25 cellular contexts compared by ENCODE assay signal in the genomic region with DNA sequence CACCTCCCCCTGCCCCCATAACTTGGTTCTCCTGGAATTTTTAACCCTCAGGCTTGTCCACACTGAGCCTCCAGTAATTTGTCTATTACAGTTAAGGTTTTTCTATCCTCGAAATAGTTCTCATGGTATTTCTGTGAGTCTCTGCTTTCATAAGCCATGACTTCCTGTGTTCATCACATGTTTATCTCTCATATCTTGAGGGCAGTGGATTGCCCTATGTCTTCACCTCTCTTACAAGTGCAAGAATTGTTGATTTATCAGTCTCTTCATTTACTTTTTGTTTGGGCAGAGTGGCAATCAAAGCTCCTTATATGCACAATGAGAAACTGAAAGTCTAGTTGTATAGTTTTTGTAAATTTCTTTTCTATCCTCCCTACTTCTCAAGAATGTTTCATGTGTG.
DNase-seq lines count a peak whose midpoint lies in the region; ATAC-seq and TF ChIP-seq lines count a peak whose summit lies in the region.
"Had no signal": no experiment of that assay in that cellular context is flagged by ENCODE, and none has a peak within 500 bp of the region (broad histone marks: within the 10 kb centered on the region; RNA-seq: fewer than 3 reads in every experiment).

No MANE protein-coding gene starts in this region.

- no peak overlapping the region for H3K4me3 Mint-ChIP-seq in CD8-positive, alpha-beta T cell
- no peak overlapping the region for H3K4me3 Mint-ChIP-seq in T-cell
- H3K4me3 Mint-ChIP-seq: activated T-cell treated with anti-CD3 and anti-CD28 coated beads, Interleukin-2, amount 50 U/mL, for 4 hours; B cell had no signal

- TF ChIP-seq CTCF in CD8-positive, alpha-beta T cell (IDR thresholded peaks at IDR 0.05), result no peak

- no peak overlapping the region for H3K4me3 ChIP-seq in CD8-positive, alpha-beta T cell (ENCODE audit: low read depth, low read length)
- H3K4me3 ChIP-seq in mesendoderm (ENCODE audit: low read length), result no peak overlapping the region
- H3K4me3 ChIP-seq: adrenal gland, HAP-1, K562, lung, psoas muscle, suprapubic skin had no signal

- H2BK120ac ChIP-seq in mesendoderm (ENCODE audit: low read depth, low read length), result no peak overlapping the region

- H3K18ac ChIP-seq in mesendoderm (ENCODE audit: low read length), result no peak overlapping the region

- no CpG with 5 or more reads among the region's 1 CpG for WGBS in mesendoderm (ENCODE audit: extremely low coverage, insufficient coverage, low lambda C conversion rate)

- no peak overlapping the region for H4K5ac ChIP-seq in mesendoderm (ENCODE audit: low read length)

- H3K9me3 ChIP-seq in CD8-positive, alpha-beta T cell (ENCODE audit: low read length), result peaks cover 8% of the 10 kb centered on the region
- H3K9me3 ChIP-seq: adrenal gland, HAP-1, psoas muscle, suprapubic skin had no signal

- DNase-seq in CD8-positive, alpha-beta T cell, result no peak
- DNase-seq in HCEC 1CT, result peak; percentile 41
- DNase-seq in T-cell, result no peak
- peak; percentile 44 for DNase-seq in iris pigment epithelial cell (ENCODE audit: low read depth)
- DNase-seq in mesendoderm, result no peak
- no peak for DNase-seq in stimulated activated CD4-positive, alpha-beta T cell treated with anti-CD3 and anti-CD28 coated beads, Interleukin-12 subunit alpha, Interleukin-12 subunit beta, amount 100 ng/mL, for 4 hours
- no peak for DNase-seq in mucosa of gallbladder (ENCODE audit: low spot score)
- DNase-seq: activated CD4-positive, alpha-beta T cell treated with anti-CD3 and anti-CD28 coated beads for 48 hours; activated T-cell treated with anti-CD3 and anti-CD28 coated beads, Interleukin-2, amount 50 U/mL, for 4 hours; adrenal gland; brain microvascular endothelial cell; Caco-2; kidney; NCI-H1436 treated with DMSO at 0.1 percent for 48 hours; NCI-H510A; nucleus accumbens; psoas muscle; stimulated activated naive CD4-positive, alpha-beta T cell; WERI-Rb-1 had no signal

- no peak overlapping the region for H3K4ac ChIP-seq in mesendoderm (ENCODE audit: low read depth, low read length)

- no peaks in the 10 kb centered on the region for H3K79me2 ChIP-seq in mesendoderm (ENCODE audit: control insufficient read depth, insufficient read depth, low read length)

- H3K27me3 ChIP-seq in CD8-positive, alpha-beta T cell (ENCODE audit: insufficient read depth, low read length), result no peaks in the 10 kb centered on the region
- no peaks in the 10 kb centered on the region for H3K27me3 ChIP-seq in mesendoderm (ENCODE audit: insufficient read depth, low read length, poor library complexity)
- H3K27me3 ChIP-seq: adrenal gland, brain microvascular endothelial cell, suprapubic skin had no signal

- no peak overlapping the region for H4K8ac ChIP-seq in mesendoderm (ENCODE audit: low read depth, low read length)

- peaks cover 15% of the 10 kb centered on the region for H3K9me3 Mint-ChIP-seq in CD8-positive, alpha-beta T cell
- H3K9me3 Mint-ChIP-seq in T-cell, result peaks cover 13 to 20% (median 17%) of the 10 kb centered on the region in 3 donors

- no peak overlapping the region for H3K4me2 ChIP-seq in mesendoderm (ENCODE audit: low read length)

- ATAC-seq in CD8-positive, alpha-beta T cell, result no peak
- ATAC-seq in T-cell (replicated peaks in 1 of 4) (no peak), esophagus mucosa (no peak)
- ATAC-seq: activated T-cell treated with anti-CD3 and anti-CD28 coated beads, Interleukin-2, amount 50 U/mL, for 4 hours; K562; psoas muscle had no signal

- H3K36me3 Mint-ChIP-seq in CD8-positive, alpha-beta T cell, result no peaks in the 10 kb centered on the region
- H3K36me3 Mint-ChIP-seq in T-cell, result no peaks in the 10 kb centered on the region

- no peak overlapping the region for H2BK5ac ChIP-seq in mesendoderm (ENCODE audit: low read length)

- no peaks in the 10 kb centered on the region for H3K79me1 ChIP-seq in mesendoderm (ENCODE audit: low read length)

- no peak overlapping the region for H3K27ac ChIP-seq in CD8-positive, alpha-beta T cell (ENCODE audit: low read depth, low read length)
- H3K27ac ChIP-seq in mesendoderm (ENCODE audit: low read depth, low read length), result no peak overlapping the region
- H3K27ac ChIP-seq: adrenal gland, brain microvascular endothelial cell, psoas muscle, suprapubic skin, WERI-Rb-1 had no signal

- H3K36me3 ChIP-seq in CD8-positive, alpha-beta T cell (ENCODE audit: insufficient read depth, low read length), result no peaks in the 10 kb centered on the region
- no peaks in the 10 kb centered on the region for H3K36me3 ChIP-seq in mesendoderm (ENCODE audit: control insufficient read depth, insufficient read depth, low read length)
- H3K36me3 ChIP-seq: adrenal gland, brain microvascular endothelial cell, HAP-1, suprapubic skin, WERI-Rb-1 had no signal

- peaks cover 11% of the 10 kb centered on the region for H3K4me1 Mint-ChIP-seq in CD8-positive, alpha-beta T cell (ENCODE audit: low read depth)
- H3K4me1 Mint-ChIP-seq in T-cell, result peaks cover 10 to 11% (median 10%) of the 10 kb centered on the region in 3 donors
- H3K4me1 Mint-ChIP-seq: B cell had no signal

- H3K56ac ChIP-seq in mesendoderm (ENCODE audit: low read length), result no peak overlapping the region

- no peak overlapping the region for H3K9ac ChIP-seq in mesendoderm (ENCODE audit: low read length)

- CTCF ChIA-PET in CD8-positive, alpha-beta T cell (lab: Charles Lee), result interaction anchor here (0.7 kb wide), 1 partner anchor 22 kb away, joined by 3 read pairs; no protein-coding TSS in a partner anchor
- CTCF ChIA-PET in T-cell (lab: Charles Lee), result no interaction called here

- no peaks in the 10 kb centered on the region for H3K27me3 Mint-ChIP-seq in CD8-positive, alpha-beta T cell (ENCODE audit: low read depth)
- no peaks in the 10 kb centered on the region for H3K27me3 Mint-ChIP-seq in T-cell
- H3K27me3 Mint-ChIP-seq: B cell had no signal

- H3K4me1 ChIP-seq in CD8-positive, alpha-beta T cell (ENCODE audit: insufficient read depth, low read length), result no peaks in the 10 kb centered on the region
- no peaks in the 10 kb centered on the region for H3K4me1 ChIP-seq in mesendoderm (ENCODE audit: control insufficient read depth, low read depth, low read length)
- H3K4me1 ChIP-seq: adrenal gland, Caco-2, HAP-1, psoas muscle, suprapubic skin had no signal

- intact Hi-C loops in CD8-positive, alpha-beta T cell (cut with DNase I, micrococcal nuclease), result no loop called here

- H2BK15ac ChIP-seq in mesendoderm (replicated peaks; ENCODE audit: low read depth), result no peak overlapping the region

- H2AK5ac ChIP-seq in mesendoderm (ENCODE audit: low read length), result no peak overlapping the region

- POLR2A ChIA-PET in CD8-positive, alpha-beta T cell (lab: Charles Lee), result no interaction called here
- POLR2A ChIA-PET in T-cell (lab: Charles Lee), result no interaction called here

- H3K23ac ChIP-seq in mesendoderm (ENCODE audit: low read length), result no peak overlapping the region

- H3K27ac Mint-ChIP-seq in CD8-positive, alpha-beta T cell, result peak overlapping the region; percentile 61
- peak overlapping the region; percentile 13 to 49 for H3K27ac Mint-ChIP-seq in T-cell
- H3K27ac Mint-ChIP-seq: B cell had no signal

Comparison
In these comparisons a context has a peak if more than half of its experiments do, and no peak if none do; other contexts are left out.
1. DNase-seq: peak in HCEC 1CT (single experiment) and iris pigment epithelial cell (single experiment); none in CD8-positive, alpha-beta T cell (0 of 7), T-cell (0 of 34), mesendoderm (single experiment), stimulated activated CD4-positive, alpha-beta T cell treated with anti-CD3 and anti-CD28 coated beads, Interleukin-12 subunit alpha, Interleukin-12 subunit beta, amount 100 ng/mL, for 4 hours (single experiment) and mucosa of gallbladder (single experiment).